In genomic region chr11:14687943-14688627, GRCh38 we compare ENCODE assay signal across 1 cellular context.
TF ChIP-seq lines count a peak whose summit lies in the region.

No MANE protein-coding gene starts in this region.

TF ChIP-seq in HepG2, 621 proteins besides CTCF, POLR2A, EP300 and RAD21 (continued from another document):
- no peak for TF ChIP-seq ZNF318 (CRISPR knock-in tag; IDR thresholded peaks at IDR 0.05)
- TF ChIP-seq ZSCAN9 (CRISPR knock-in tag; IDR thresholded peaks at IDR 0.05; ENCODE audit: borderline replicate concordance): no peak
- no peak for TF ChIP-seq CEBPB (IDR thresholded peaks at IDR 0.05; ENCODE audit: borderline replicate concordance, low read depth, low read length)
- no peak for TF ChIP-seq KDM2A (CRISPR knock-in tag; IDR thresholded peaks at IDR 0.05; ENCODE audit: borderline replicate concordance, low read depth)
- TF ChIP-seq DRAP1 (CRISPR knock-in tag; IDR thresholded peaks at IDR 0.05): no peak
- no peak for TF ChIP-seq TEF (CRISPR knock-in tag; IDR thresholded peaks at IDR 0.05)
- no peak for TF ChIP-seq ZNF234 (CRISPR knock-in tag; conservative IDR thresholded peaks at IDR 0.05)
